In the genomic region with DNA sequence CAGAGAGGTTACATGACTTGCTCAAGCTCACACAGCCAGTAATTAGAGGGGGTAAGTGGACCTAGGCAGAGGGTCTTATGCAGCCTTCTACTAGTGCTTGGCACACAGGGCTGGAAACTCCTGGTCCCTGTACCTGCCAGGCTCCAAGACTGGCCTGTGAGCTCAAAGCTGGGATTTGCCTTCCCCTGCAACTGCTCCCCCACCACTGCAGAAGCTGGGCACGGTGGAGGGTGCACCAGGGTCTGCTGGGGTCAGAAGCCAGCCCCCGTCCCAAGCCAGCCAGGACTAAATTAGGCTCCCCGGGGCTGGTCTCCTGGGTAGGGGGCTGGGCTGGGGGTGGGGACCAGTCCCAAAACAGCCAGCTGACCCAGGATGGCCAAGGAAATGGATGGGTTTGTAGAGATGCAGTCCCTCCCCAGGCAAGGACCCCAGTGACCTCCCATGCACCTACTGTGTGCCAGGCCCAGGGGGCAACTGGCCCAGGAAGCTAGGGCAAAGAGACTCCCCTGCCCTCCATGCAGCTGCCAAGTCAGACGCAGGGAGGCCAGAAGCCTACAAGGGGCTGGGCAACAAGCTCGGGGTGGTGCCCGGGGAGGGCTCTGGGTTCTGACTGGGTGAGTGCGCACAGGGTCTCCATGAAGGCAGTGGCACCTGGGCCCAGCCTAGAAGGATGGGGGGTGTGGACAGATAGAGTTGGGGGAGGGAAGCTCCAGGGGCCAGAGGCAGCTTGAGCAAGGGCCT, we compare ENCODE assay signal across 8 cellular contexts. TPM values are rescaled to one million over a fixed set of nuclear protein-coding genes. Genes with fewer than 3 reads are reported as not detected.
"Had no signal": no experiment of that assay in that cellular context is flagged by ENCODE, and none has a peak within 500 bp of the region (broad histone marks: within the 10 kb centered on the region; RNA-seq: fewer than 3 reads in every experiment).

No MANE protein-coding gene starts in this region.

- H2AFZ ChIP-seq: GM23338 had no signal

- H3K36me3 ChIP-seq: HAP-1 had no signal

- H3K4me1 ChIP-seq: HAP-1 had no signal

- H3K4me2 ChIP-seq: GM23338 had no signal

- H3K27ac ChIP-seq: HL-60 had no signal

- DNase-seq: H7, HFFc6, KBM-7 had no signal

- H3K4me3 ChIP-seq: GM23338, HAP-1 had no signal

- FAIRE-seq: HepG2 had no signal

- H3K9me3 ChIP-seq: HAP-1 had no signal

RNA-seq across cellular contexts. Expression of a gene that starts 51.8 kb away (rescaled TPM):
- total RNA-seq: HepG2 had no signal
- polyA plus RNA-seq: IgD-negative memory B cell had no signal
